In genomic region chr17:19006698-19007097, GRCh38 we compare ENCODE assay signal across 22 cellular contexts. TPM values are rescaled to one million over a fixed set of nuclear protein-coding genes. Genes with fewer than 3 reads are reported as not detected.
"Had no signal": no experiment of that assay in that cellular context is flagged by ENCODE, and none has a peak within 500 bp of the region (broad histone marks: within the 10 kb centered on the region; RNA-seq: fewer than 3 reads in every experiment).

No MANE protein-coding gene starts in this region.

- H3K4me3 Mint-ChIP-seq: activated naive CD8-positive, alpha-beta T cell treated with anti-CD3 and anti-CD28 coated beads for 36 hours; activated T-cell treated with anti-CD3 and anti-CD28 coated beads, Interleukin-2, amount 50 U/mL, for 4 hours; stimulated activated naive B cell treated with anti-CD40 and anti-IgM and Interleukin-4, amounts not matched to agents 10 μg/mL and 1 μg/mL and 100 μg/mL, for 72 hours had no signal

- ATAC-seq: activated T-cell treated with anti-CD3 and anti-CD28 coated beads, Interleukin-2, amount 50 U/mL, for 4 hours; heart left ventricle; left cardiac atrium; sciatic nerve; stimulated activated naive B cell treated with anti-CD40 and anti-IgM and Interleukin-4, amounts not matched to agents 10 μg/mL and 1 μg/mL and 100 μg/mL, for 72 hours had no signal

- H3K9me3 Mint-ChIP-seq: activated T-cell treated with anti-CD3 and anti-CD28 coated beads, Interleukin-2, amount 50 U/mL, for 4 hours; activated T-helper 2 cell treated with anti-CD3 and anti-CD28 coated beads, Interferon-gamma antibody, Interleukin-2, Interleukin-4, amounts not matched to agents 10 μg/mL and 5 μg/mL and 100 μg/mL, durations not matched to agents 14 hours and 24 hours and 36 hours; neural crest cell; stimulated activated naive B cell treated with anti-CD40 and anti-IgM and Interleukin-4, amounts not matched to agents 10 μg/mL and 1 μg/mL and 100 μg/mL, for 72 hours had no signal

- H3K27ac Mint-ChIP-seq: activated naive CD8-positive, alpha-beta T cell treated with anti-CD3 and anti-CD28 coated beads for 36 hours; activated T-helper 2 cell treated with anti-CD3 and anti-CD28 coated beads, Interferon-gamma antibody, Interleukin-2, Interleukin-4, amounts not matched to agents 10 μg/mL and 5 μg/mL and 100 μg/mL, durations not matched to agents 14 hours and 24 hours and 36 hours had no signal

- H3K27ac ChIP-seq: heart left ventricle, transverse colon, vagina had no signal

- DNase-seq: activated naive CD4-positive, alpha-beta T cell; activated naive CD8-positive, alpha-beta T cell treated with anti-CD3 and anti-CD28 coated beads for 36 hours; activated T-cell treated with anti-CD3 and anti-CD28 coated beads, Interleukin-2, amount 50 U/mL, for 4 hours; amygdala; cortex of kidney; heart left ventricle; islet precursor cell; left cardiac atrium; midbrain; small intestine; stimulated activated CD4-positive, alpha-beta T cell treated with anti-CD3 and anti-CD28 coated beads, Interleukin-2, amount 100 ng/mL, for 24 hours; stimulated activated naive B cell treated with anti-CD40 and anti-IgM and Interleukin-4, amounts not matched to agents 10 μg/mL and 1 μg/mL and 100 μg/mL, for 72 hours; transverse colon had no signal

- H3K9me3 ChIP-seq: transverse colon, vagina had no signal

- H3K4me3 ChIP-seq: heart left ventricle, transverse colon, vagina had no signal

- H3K4me1 Mint-ChIP-seq: neural crest cell had no signal

- H3K27me3 ChIP-seq: heart left ventricle, transverse colon, vagina had no signal

- H3K27me3 Mint-ChIP-seq: activated naive CD8-positive, alpha-beta T cell treated with anti-CD3 and anti-CD28 coated beads for 36 hours had no signal

- H3K36me3 ChIP-seq: heart left ventricle, transverse colon, vagina had no signal

RNA-seq across cellular contexts. Expression of gene GRAP, which starts 40.1 kb away (rescaled TPM):
- total RNA-seq: fibroblast of villous mesenchyme had no signal

RNA-seq across cellular contexts. Expression of gene SLC5A10, which starts 54.7 kb away (rescaled TPM):
- total RNA-seq: activated naive CD8-positive, alpha-beta T cell treated with anti-CD3 and anti-CD28 coated beads for 36 hours; activated T-cell treated with anti-CD3 and anti-CD28 coated beads, Interleukin-2, amount 50 U/mL, for 4 hours; activated T-helper 2 cell treated with anti-CD3 and anti-CD28 coated beads, Interferon-gamma antibody, Interleukin-2, Interleukin-4, amounts not matched to agents 10 μg/mL and 5 μg/mL and 100 μg/mL, durations not matched to agents 14 hours and 24 hours and 36 hours; epithelial cell of proximal tubule; fibroblast of villous mesenchyme; neural crest cell; omental fat pad; sciatic nerve; T-helper 2 cell treated with Interferon-gamma antibody and Interleukin-4, amounts not matched to agents 100 ng/mL and 5 ng/mL, for 36 hours; temporal lobe; transverse colon; vagina had no signal
